Comparison of ENCODE assay signal across 11 cellular contexts in genomic region chr11:1304376-1304775, GRCh38. TPM values are rescaled to one million over a fixed set of nuclear protein-coding genes. Genes with fewer than 3 reads are reported as not detected.
DNase-seq lines count a peak whose midpoint lies in the region; ATAC-seq, FAIRE-seq and TF ChIP-seq lines count a peak whose summit lies in the region.
"Had no signal": no experiment of that assay in that cellular context is flagged by ENCODE, and none has a peak within 500 bp of the region (broad histone marks: within the 10 kb centered on the region; RNA-seq: fewer than 3 reads in every experiment).

No MANE protein-coding gene starts in this region.

- no peaks in the 10 kb centered on the region for H3K9me3 ChIP-seq in body of pancreas
- H3K9me3 ChIP-seq in small intestine (ENCODE audit: control insufficient read depth, low read depth) = no peaks in the 10 kb centered on the region

- H3K27me3 ChIP-seq in body of pancreas = no peaks in the 10 kb centered on the region
- H3K27me3 ChIP-seq in small intestine (ENCODE audit: control insufficient read depth in 2 of 2, insufficient read depth in 2 of 2, low read length in 2 of 2) = no peaks in the 10 kb centered on the region

- TF ChIP-seq CTCF in body of pancreas (IDR thresholded peaks at IDR 0.05) = peak in 3 of 7 experiments; percentile 5 to 15 (median 7)

- H3K27ac ChIP-seq in body of pancreas (peak overlapping the region; percentile 75 to 95 (median 84)), small intestine (ENCODE audit: low read depth in 1 of 2, low read length in 1 of 2) (peak overlapping the region; percentile 32 to 51)

- H3K4me1 ChIP-seq in body of pancreas (peaks cover 94% of the 10 kb centered on the region), small intestine (ENCODE audit: control insufficient read depth in 2 of 2, insufficient read depth in 1 of 2, low read depth in 1 of 2, low read length in 1 of 2) (peaks cover 8 to 42% of the 10 kb centered on the region in 2 donors)

- TF ChIP-seq POLR2A in body of pancreas (IDR thresholded peaks at IDR 0.05) = peak in 2 of 3 donors; percentile 38 to 49

- H3K4me3 ChIP-seq in body of pancreas = no peak overlapping the region
- no peak overlapping the region for H3K4me3 ChIP-seq in small intestine (ENCODE audit: low read depth in 1 of 2, low read length in 2 of 2)

- ATAC-seq in body of pancreas (peak; percentile 64), HG03175 (IDR thresholded peaks at IDR 0.05; ENCODE audit: unreplicated experiment) (no peak), HG02852 (IDR thresholded peaks at IDR 0.05; ENCODE audit: unreplicated experiment) (no peak), GM21529 (IDR thresholded peaks at IDR 0.05; ENCODE audit: unreplicated experiment) (no peak)

- 14 to 21% methylated on average over 14 of the region's 14 CpGs for WGBS in body of pancreas, 2 donors
- 25 to 58% (median 35%) methylated on average over 14 of the region's 14 CpGs for WGBS in small intestine, 3 donors

- DNase-seq in HT-29 (ENCODE audit: low spot score) = peak; percentile 73
- DNase-seq in body of pancreas = peak; percentile 75 to 88 (median 85)
- DNase-seq in left kidney (ENCODE audit: low read depth, low spot score) = peak; percentile 53
- peak; percentile 86 for DNase-seq in small intestine
- no peak for DNase-seq in LoVo (ENCODE audit: low spot score)
- DNase-seq: activated CD4-positive, alpha-beta T cell treated with anti-CD3 and anti-CD28 coated beads for 48 hours; activated naive CD8-positive, alpha-beta T cell treated with anti-CD3 and anti-CD28 coated beads, Interleukin-2, amount 10 ng/mL, durations not matched to agents 7 days and 5 days had no signal

- intact Hi-C loops in body of pancreas (cut with DNase I) = no loop called here

- H3K36me3 ChIP-seq in body of pancreas (replicated peaks in 1 of 2; ENCODE audit: insufficient read depth in 1 of 2, low read depth in 2 of 2) (no peaks in the 10 kb centered on the region), small intestine (ENCODE audit: control insufficient read depth in 2 of 2, insufficient read depth in 2 of 2, low read length in 2 of 2) (peaks cover 0 to 2% of the 10 kb centered on the region in 2 donors)

- no peak for FAIRE-seq in small intestine (lab: Jason Lieb, UNC)
- FAIRE-seq: GM18507 had no signal

RNA-seq across cellular contexts. Expression of gene TOLLIP, which starts 5.1 kb away (rescaled TPM):
- 53.6 and 91.6 TPM in 2 replicates for total RNA-seq in HT-29 (2014; rRNA removed; shearing (Covaris generic))
- 10 to 100 TPM; 51.1 to 63.9 TPM for total RNA-seq in body of pancreas
- polyA plus RNA-seq in small intestine = 10 to 100 TPM; 33.1 to 41.2 (median 40.8) TPM
